In genomic region chr6:86474081-86474480, GRCh38 we compare ENCODE assay signal across 35 cellular contexts.
"Had no signal": no experiment of that assay in that cellular context is flagged by ENCODE, and none has a peak within 500 bp of the region (broad histone marks: within the 10 kb centered on the region; RNA-seq: fewer than 3 reads in every experiment).

No MANE protein-coding gene starts in this region.

- H3K4me3 ChIP-seq: adrenal gland, body of pancreas, breast epithelium had no signal

- H3K4me1 ChIP-seq: adrenal gland, body of pancreas, breast epithelium had no signal

- H3K36me3 Mint-ChIP-seq: activated CD4-positive, alpha-beta memory T cell treated with anti-CD3 and anti-CD28 coated beads for 36 hours; activated naive CD8-positive, alpha-beta T cell treated with anti-CD3 and anti-CD28 coated beads for 36 hours had no signal

- H3K4me3 Mint-ChIP-seq: activated B cell treated with CpG ODN at 0.5 μM for 24 hours; activated CD4-positive, alpha-beta memory T cell treated with anti-CD3 and anti-CD28 coated beads for 36 hours; activated CD4-positive, alpha-beta T cell treated with anti-CD3 and anti-CD28 coated beads, Interleukin-2, amount 10 ng/mL, durations not matched to agents 24 days and 14 days; activated CD8-positive, alpha-beta T cell treated with anti-CD3 and anti-CD28 coated beads for 36 hours; activated naive CD4-positive, alpha-beta T cell treated with anti-CD3 and anti-CD28 coated beads for 36 hours; activated naive CD8-positive, alpha-beta T cell treated with anti-CD3 and anti-CD28 coated beads for 36 hours; activated T-cell treated with anti-CD3 and anti-CD28 coated beads, Interleukin-2, amount 50 U/mL, for 4 hours; activated T-cell treated with anti-CD3 and anti-CD28 coated beads, Interleukin-2, amount 50 U/mL, for 72 hours; activated T-helper 1 cell treated with anti-CD3 and anti-CD28 coated beads, Interleukin-12 subunit alpha, Interleukin-12 subunit beta, Interleukin-2, Interleukin-4 antibody, amounts not matched to agents 30 ng/mL and 10 ng/mL and 1 ng/mL, durations not matched to agents 14 hours and 24 hours and 36 hours; activated T-helper 17 cell treated with anti-CD3 and anti-CD28 coated beads, Interleukin-2, amount 50 U/mL, for 72 hours; T-helper 1 cell treated with Interleukin-12 subunit alpha and Interleukin-12 subunit beta and Interleukin-4 antibody, amounts not matched to agents 30 μg/mL and 1 μg/mL, for 36 hours; T-helper 2 cell treated with Interferon-gamma antibody and Interleukin-4, amounts not matched to agents 5 μg/mL and 100 μg/mL, for 36 hours had no signal

- H3K27ac ChIP-seq: adrenal gland, body of pancreas, brain microvascular endothelial cell, breast epithelium, VCaP had no signal

- H3K27me3 Mint-ChIP-seq: activated B cell treated with CpG ODN at 0.5 μM for 24 hours; activated CD4-positive, alpha-beta memory T cell treated with anti-CD3 and anti-CD28 coated beads for 36 hours; activated CD4-positive, alpha-beta T cell treated with anti-CD3 and anti-CD28 coated beads, Interleukin-2, amount 10 ng/mL, durations not matched to agents 24 days and 14 days; activated CD8-positive, alpha-beta T cell treated with anti-CD3 and anti-CD28 coated beads for 36 hours; activated naive CD8-positive, alpha-beta T cell treated with anti-CD3 and anti-CD28 coated beads for 36 hours; activated T-helper 17 cell treated with anti-CD3 and anti-CD28 coated beads, Interleukin-2, amount 50 U/mL, for 72 hours had no signal

- DNase-seq: activated B cell treated with CpG ODN at 0.5 μM for 24 hours; activated CD4-positive, alpha-beta memory T cell treated with anti-CD3 and anti-CD28 coated beads for 36 hours; activated CD4-positive, alpha-beta T cell treated with anti-CD3 and anti-CD28 coated beads for 4 hours; activated CD4-positive, alpha-beta T cell treated with anti-CD3 and anti-CD28 coated beads, Interleukin-2, amount 10 ng/mL, durations not matched to agents 24 days and 14 days; activated CD4-positive, alpha-beta T cell treated with anti-CD3 and anti-CD28 coated beads, Interleukin-2, amount 50 U/mL, for 1 hour; activated CD4-positive, alpha-beta T cell treated with anti-CD3 and anti-CD28 coated beads, Interleukin-2, amount 50 U/mL, for 4 hours; activated CD4-positive, CD25-positive, alpha-beta regulatory T cell treated with anti-CD3 and anti-CD28 coated beads, Interleukin-2, amount 50 U/mL, for 72 hours; activated CD8-positive, alpha-beta memory T cell treated with anti-CD3 and anti-CD28 coated beads, Interleukin-2, amount 50 U/mL, for 4 hours; activated CD8-positive, alpha-beta T cell treated with anti-CD3 and anti-CD28 coated beads for 36 hours; activated effector memory CD4-positive, alpha-beta T cell treated with anti-CD3 and anti-CD28 coated beads, Interleukin-2, amount 50 U/mL, for 16 hours; activated gamma-delta T cell treated with Interleukin-2 at 50 U/mL for 16 hours; activated naive CD4-positive, alpha-beta T cell; activated naive CD4-positive, alpha-beta T cell treated with anti-CD3 and anti-CD28 coated beads for 36 hours; activated naive CD4-positive, alpha-beta T cell treated with anti-CD3 and anti-CD28 coated beads, Interleukin-2, amount 50 U/mL, for 16 hours; activated naive CD8-positive, alpha-beta T cell treated with anti-CD3 and anti-CD28 coated beads for 36 hours; activated T-cell treated with anti-CD3 and anti-CD28 coated beads for 4 hours; activated T-cell treated with anti-CD3 and anti-CD28 coated beads, Interleukin-2, amount 50 U/mL, for 1 hour; activated T-cell treated with anti-CD3 and anti-CD28 coated beads, Interleukin-2, amount 50 U/mL, for 4 hours; activated T-cell treated with anti-CD3 and anti-CD28 coated beads, Interleukin-2, amount 50 U/mL, for 72 hours; adrenal gland; amniotic stem cell; aorta; body of pancreas; brain microvascular endothelial cell; central memory CD4-positive, alpha-beta T cell; T-helper 1 cell; T-helper 2 cell; T-helper 9 cell had no signal

- H3K27me3 ChIP-seq: adrenal gland, body of pancreas, brain microvascular endothelial cell, breast epithelium had no signal

- H3K4me1 Mint-ChIP-seq: activated B cell treated with CpG ODN at 0.5 μM for 24 hours; activated CD4-positive, alpha-beta T cell treated with anti-CD3 and anti-CD28 coated beads, Interleukin-2, amount 10 ng/mL, durations not matched to agents 24 days and 14 days; activated naive CD8-positive, alpha-beta T cell treated with anti-CD3 and anti-CD28 coated beads for 36 hours; activated T-helper 17 cell treated with anti-CD3 and anti-CD28 coated beads, Interleukin-2, amount 50 U/mL, for 72 hours had no signal

- H3K9me3 Mint-ChIP-seq: activated B cell treated with CpG ODN at 0.5 μM for 24 hours; activated CD4-positive, alpha-beta memory T cell treated with anti-CD3 and anti-CD28 coated beads for 36 hours; activated naive CD8-positive, alpha-beta T cell treated with anti-CD3 and anti-CD28 coated beads for 36 hours; activated T-helper 17 cell treated with anti-CD3 and anti-CD28 coated beads, Interleukin-2, amount 50 U/mL, for 72 hours; T-helper 1 cell treated with Interleukin-12 subunit alpha and Interleukin-12 subunit beta and Interleukin-4 antibody, amounts not matched to agents 30 μg/mL and 1 μg/mL, for 36 hours had no signal

- H3K36me3 ChIP-seq: adrenal gland, brain microvascular endothelial cell, breast epithelium had no signal

- H3K27ac Mint-ChIP-seq: activated B cell treated with CpG ODN at 0.5 μM for 24 hours; activated CD4-positive, alpha-beta memory T cell treated with anti-CD3 and anti-CD28 coated beads for 36 hours; activated CD4-positive, alpha-beta T cell treated with anti-CD3 and anti-CD28 coated beads, Interleukin-2, amount 10 ng/mL, durations not matched to agents 24 days and 14 days; activated CD8-positive, alpha-beta T cell treated with anti-CD3 and anti-CD28 coated beads for 36 hours; activated naive CD4-positive, alpha-beta T cell treated with anti-CD3 and anti-CD28 coated beads for 36 hours; activated naive CD4-positive, alpha-beta T cell treated with anti-CD3 and anti-CD28 coated beads, Interleukin-2, amount 50 U/mL, for 72 hours; activated naive CD8-positive, alpha-beta T cell treated with anti-CD3 and anti-CD28 coated beads for 36 hours; activated T-cell treated with anti-CD3 and anti-CD28 coated beads, Interleukin-2, amount 50 U/mL, for 72 hours; activated T-helper 1 cell treated with anti-CD3 and anti-CD28 coated beads, Interleukin-12 subunit alpha, Interleukin-12 subunit beta, Interleukin-2, Interleukin-4 antibody, amounts not matched to agents 30 ng/mL and 10 ng/mL and 1 ng/mL, durations not matched to agents 14 hours and 24 hours and 36 hours; activated T-helper 17 cell treated with anti-CD3 and anti-CD28 coated beads, Interleukin-2, amount 50 U/mL, for 72 hours; T-helper 1 cell treated with Interleukin-12 subunit alpha and Interleukin-12 subunit beta and Interleukin-4 antibody, amounts not matched to agents 30 μg/mL and 1 μg/mL, for 36 hours; T-helper 2 cell treated with Interferon-gamma antibody and Interleukin-4, amounts not matched to agents 5 μg/mL and 100 μg/mL, for 36 hours had no signal

- H3K9me3 ChIP-seq: adrenal gland, body of pancreas, breast epithelium had no signal
